1 cellular context compared by ENCODE assay signal in genomic region chr15:88605507-88606436, GRCh38.
A peak's percentile ranks its signal among the peaks of the same experiment; 100 is the strongest.
TF ChIP-seq lines count a peak whose summit lies in the region.

No MANE protein-coding gene starts in this region.

TF ChIP-seq in HEK293, 187 proteins besides CTCF, POLR2A, EP300 and RAD21 (continued from another document and continues in another):
- TF ChIP-seq ZNF692 (tag by site-specific recombination; IDR thresholded peaks at IDR 0.05) (no peak), ZNF513 (tag by site-specific recombination; IDR thresholded peaks at IDR 0.05) (no peak), ZBTB26 (tag by site-specific recombination; optimal IDR thresholded peaks at IDR 0.05) (peak; percentile 62), HIC1 (tag by site-specific recombination; IDR thresholded peaks at IDR 0.05) (peak; percentile 92), ZSCAN30 (tag by site-specific recombination; IDR thresholded peaks at IDR 0.05) (peak; percentile 64; the same call in 1 of the 2 replicates), GLIS1 (tag by site-specific recombination; IDR thresholded peaks at IDR 0.05) (peak; percentile 78), ZXDB (tag by site-specific recombination; IDR thresholded peaks at IDR 0.05) (peak; percentile 34; the same call in 1 of the 2 replicates), PRDM1 (tag by site-specific recombination; IDR thresholded peaks at IDR 0.05) (peak; percentile 52; the same call in 1 of the 2 replicates), ZFP37 (tag by site-specific recombination; IDR thresholded peaks at IDR 0.05) (peak; percentile 80), ZSCAN5A (tag by site-specific recombination; IDR thresholded peaks at IDR 0.05) (no peak), ZNF600 (tag by site-specific recombination; IDR thresholded peaks at IDR 0.05) (peak; percentile 74), ZNF324 (tag by site-specific recombination; IDR thresholded peaks at IDR 0.05) (no peak), REST (tag by site-specific recombination; IDR thresholded peaks at IDR 0.05) (peak; percentile 99), KLF9 (tag by site-specific recombination; IDR thresholded peaks at IDR 0.05; ENCODE audit: low read depth) (no peak), ZNF23 (tag by site-specific recombination; IDR thresholded peaks at IDR 0.05; ENCODE audit: borderline replicate concordance) (no peak), KLF16 (tag by site-specific recombination; IDR thresholded peaks at IDR 0.05) (no peak), ZNF248 (tag by site-specific recombination; IDR thresholded peaks at IDR 0.05) (no peak), PRDM6 (tag by site-specific recombination; IDR thresholded peaks at IDR 0.05) (no peak), SP7 (tag by site-specific recombination; IDR thresholded peaks at IDR 0.05) (peak; percentile 63), ZNF10 (tag by site-specific recombination; IDR thresholded peaks at IDR 0.05) (no peak), ZIC2 (tag by site-specific recombination; IDR thresholded peaks at IDR 0.05) (peak; percentile 46), GLI2 (tag by site-specific recombination; IDR thresholded peaks at IDR 0.05; ENCODE audit: borderline replicate concordance, low read depth) (no peak), ZNF585B (tag by site-specific recombination; IDR thresholded peaks at IDR 0.05) (no peak), BCL6B (tag by site-specific recombination; IDR thresholded peaks at IDR 0.05) (no peak), ZNF335 (tag by site-specific recombination; conservative IDR thresholded peaks at IDR 0.05) (peak; percentile 99), ZNF433 (tag by site-specific recombination; IDR thresholded peaks at IDR 0.05; ENCODE audit: low read depth) (no peak), ZNF449 (tag by site-specific recombination; IDR thresholded peaks at IDR 0.05) (peak; percentile 35; the same call in 1 of the 2 replicates), ZEB2 (tag by site-specific recombination; IDR thresholded peaks at IDR 0.05) (peak; percentile 79), ZNF302 (tag by site-specific recombination; IDR thresholded peaks at IDR 0.05; ENCODE audit: low read depth) (no peak), MEIS1 (CRISPR knock-in tag; IDR thresholded peaks at IDR 0.05; ENCODE audit: borderline replicate concordance) (0 out of 2 replicates have a peak, but pooled peaks have one; percentile 43), ZNF747 (tag by site-specific recombination; IDR thresholded peaks at IDR 0.05) (no peak), ZNF629 (tag by site-specific recombination; IDR thresholded peaks at IDR 0.05) (peak; percentile 54), SALL2 (tag by site-specific recombination; IDR thresholded peaks at IDR 0.05; ENCODE audit: borderline replicate concordance) (no peak), ZNF530 (tag by site-specific recombination; IDR thresholded peaks at IDR 0.05; ENCODE audit: low read depth) (no peak), ZNF501 (tag by site-specific recombination; IDR thresholded peaks at IDR 0.05) (peak; percentile 83), ZBTB10 (tag by site-specific recombination; IDR thresholded peaks at IDR 0.05) (no peak), ZNF2 (tag by site-specific recombination; IDR thresholded peaks at IDR 0.05) (peak; percentile 69), OSR2 (tag by site-specific recombination; IDR thresholded peaks at IDR 0.05) (no peak), ZNF660 (tag by site-specific recombination; IDR thresholded peaks at IDR 0.05) (no peak), ZBTB17 (tag by site-specific recombination; IDR thresholded peaks at IDR 0.05) (peak; percentile 98), TCF7L2 (IDR thresholded peaks at IDR 0.05; ENCODE audit: borderline replicate concordance, low read depth, low read length) (no peak), ZNF624 (tag by site-specific recombination; IDR thresholded peaks at IDR 0.05) (no peak), TRIM28 (IDR thresholded peaks at IDR 0.05; ENCODE audit: borderline replicate concordance, low read length) (peak; percentile 31; the same call in 1 of the 2 replicates), GLIS2 (tag by site-specific recombination; IDR thresholded peaks at IDR 0.05) (peak; percentile 78), ZNF785 (tag by site-specific recombination; IDR thresholded peaks at IDR 0.05) (peak; percentile 84)
